ENCODE assay signal across 16 cellular contexts in the genomic region with DNA sequence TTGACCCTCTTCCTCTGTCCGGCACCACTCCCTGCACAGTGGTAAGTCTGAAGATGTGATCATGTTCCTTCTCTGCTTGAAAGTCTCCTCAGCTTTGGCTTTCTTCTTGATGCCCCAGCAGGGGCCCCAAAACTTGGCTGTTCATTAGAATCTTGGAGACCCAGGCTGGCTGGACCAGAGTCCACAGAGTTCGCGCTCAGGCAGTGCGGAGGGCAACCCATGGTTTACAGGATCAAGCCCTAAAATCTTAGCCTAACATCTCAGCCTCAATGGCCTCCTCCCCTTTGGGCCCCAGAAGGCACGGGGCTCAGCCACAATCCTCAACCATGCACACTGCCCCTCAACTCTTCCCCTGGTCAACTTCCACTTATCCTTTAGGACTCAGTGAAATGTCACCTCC.
DNase-seq lines count a peak whose midpoint lies in the region; ATAC-seq, FAIRE-seq and TF ChIP-seq lines count a peak whose summit lies in the region.
"Had no signal": no experiment of that assay in that cellular context is flagged by ENCODE, and none has a peak within 500 bp of the region (broad histone marks: within the 10 kb centered on the region; RNA-seq: fewer than 3 reads in every experiment).

No MANE protein-coding gene starts in this region.

- H3K27me3 ChIP-seq in mammary epithelial cell (ENCODE audit: insufficient read depth, low read length) (no peaks in the 10 kb centered on the region), breast epithelium (peaks cover 0 to 4% of the 10 kb centered on the region in 2 donors)

- H3K36me3 ChIP-seq in mammary epithelial cell (ENCODE audit: insufficient read depth, low read length) (no peaks in the 10 kb centered on the region), breast epithelium (no peaks in the 10 kb centered on the region)

- H2AFZ ChIP-seq in mammary epithelial cell (ENCODE audit: low read depth, low read length) = peak overlapping the region; percentile 30

- peak overlapping the region; percentile 63 for H3K27ac Mint-ChIP-seq in T-helper 1 cell treated with Interleukin-12 subunit alpha and Interleukin-12 subunit beta and Interleukin-4 antibody, amounts not matched to agents 30 μg/mL and 1 μg/mL, for 36 hours
- H3K27ac Mint-ChIP-seq in activated T-helper 2 cell treated with anti-CD3 and anti-CD28 coated beads, Interferon-gamma antibody, Interleukin-2, Interleukin-4, amounts not matched to agents 10 μg/mL and 5 μg/mL and 100 μg/mL, durations not matched to agents 14 hours and 24 hours and 36 hours = peak overlapping the region; percentile 74
- H3K27ac Mint-ChIP-seq in glutamatergic neuron (ENCODE audit: unreplicated experiment) = no peak overlapping the region

- H4K20me1 ChIP-seq in mammary epithelial cell (ENCODE audit: insufficient read depth, low read length) = no peaks in the 10 kb centered on the region

- CTCF ChIA-PET in mammary epithelial cell (lab: Charles Lee; ENCODE audit: low non-redundant PET) = no interaction called here

- dilution Hi-C loops in mammary epithelial cell (cut with HindIII; ENCODE audit: low sequenced_read_pairs) = no loop called here

- no peak overlapping the region for H3K9ac ChIP-seq in mammary epithelial cell (ENCODE audit: insufficient read depth, low read length)

- no peaks in the 10 kb centered on the region for H3K79me2 ChIP-seq in mammary epithelial cell (ENCODE audit: insufficient read depth, low read length)

- no peak overlapping the region for H3K27ac ChIP-seq in mammary epithelial cell (ENCODE audit: insufficient read depth, low read depth, low read length)
- no peak overlapping the region for H3K27ac ChIP-seq in breast epithelium
- H3K27ac ChIP-seq: 22Rv1 had no signal

- H3K9me3 ChIP-seq in mammary epithelial cell (replicated peaks; ENCODE audit: insufficient read depth, low read length) = peaks cover 2% of the 10 kb centered on the region
- H3K9me3 ChIP-seq in breast epithelium = peaks cover 9 to 20% of the 10 kb centered on the region in 2 donors

- H3K36me3 Mint-ChIP-seq in T-helper 1 cell treated with Interleukin-12 subunit alpha and Interleukin-12 subunit beta and Interleukin-4 antibody, amounts not matched to agents 30 μg/mL and 1 μg/mL, for 36 hours (ENCODE audit: low read depth) = peaks cover 8% of the 10 kb centered on the region
- peaks cover 7% of the 10 kb centered on the region for H3K36me3 Mint-ChIP-seq in activated T-helper 2 cell treated with anti-CD3 and anti-CD28 coated beads, Interferon-gamma antibody, Interleukin-2, Interleukin-4, amounts not matched to agents 10 μg/mL and 5 μg/mL and 100 μg/mL, durations not matched to agents 14 hours and 24 hours and 36 hours (ENCODE audit: low read depth)
- no peaks in the 10 kb centered on the region for H3K36me3 Mint-ChIP-seq in glutamatergic neuron (ENCODE audit: unreplicated experiment)
- H3K36me3 Mint-ChIP-seq: CD14-positive monocyte had no signal

- H3K27me3 Mint-ChIP-seq in T-helper 1 cell treated with Interleukin-12 subunit alpha and Interleukin-12 subunit beta and Interleukin-4 antibody, amounts not matched to agents 30 μg/mL and 1 μg/mL, for 36 hours (ENCODE audit: low read depth) = no peaks in the 10 kb centered on the region
- no peaks in the 10 kb centered on the region for H3K27me3 Mint-ChIP-seq in activated T-helper 2 cell treated with anti-CD3 and anti-CD28 coated beads, Interferon-gamma antibody, Interleukin-2, Interleukin-4, amounts not matched to agents 10 μg/mL and 5 μg/mL and 100 μg/mL, durations not matched to agents 14 hours and 24 hours and 36 hours (ENCODE audit: low read depth)
- H3K27me3 Mint-ChIP-seq in glutamatergic neuron (ENCODE audit: unreplicated experiment) = no peaks in the 10 kb centered on the region

- no TSS peak for BruUV-seq in mammary epithelial cell (replicated peaks; lab: Mats Ljungman, UMichigan)

- no peak for TF ChIP-seq POLR2A in breast epithelium (IDR thresholded peaks at IDR 0.05)

- H3K9me3 Mint-ChIP-seq in T-helper 1 cell treated with Interleukin-12 subunit alpha and Interleukin-12 subunit beta and Interleukin-4 antibody, amounts not matched to agents 30 μg/mL and 1 μg/mL, for 36 hours = peaks cover 27% of the 10 kb centered on the region
- peaks cover 28% of the 10 kb centered on the region for H3K9me3 Mint-ChIP-seq in activated T-helper 2 cell treated with anti-CD3 and anti-CD28 coated beads, Interferon-gamma antibody, Interleukin-2, Interleukin-4, amounts not matched to agents 10 μg/mL and 5 μg/mL and 100 μg/mL, durations not matched to agents 14 hours and 24 hours and 36 hours
- H3K9me3 Mint-ChIP-seq in glutamatergic neuron (ENCODE audit: unreplicated experiment) = peaks cover 2% of the 10 kb centered on the region

- peak overlapping the region; percentile 29 for H3K4me3 Mint-ChIP-seq in T-helper 1 cell treated with Interleukin-12 subunit alpha and Interleukin-12 subunit beta and Interleukin-4 antibody, amounts not matched to agents 30 μg/mL and 1 μg/mL, for 36 hours
- H3K4me3 Mint-ChIP-seq in activated T-helper 2 cell treated with anti-CD3 and anti-CD28 coated beads, Interferon-gamma antibody, Interleukin-2, Interleukin-4, amounts not matched to agents 10 μg/mL and 5 μg/mL and 100 μg/mL, durations not matched to agents 14 hours and 24 hours and 36 hours (ENCODE audit: low read depth) = peak overlapping the region; percentile 28
- H3K4me3 Mint-ChIP-seq in glutamatergic neuron (ENCODE audit: unreplicated experiment) = no peak overlapping the region
- H3K4me3 Mint-ChIP-seq: CD14-positive monocyte had no signal

- in situ Hi-C loops in mammary epithelial cell (cut with MboI; ENCODE audit: low sequenced_read_pairs in 2 of 2) = no loop called here

- no peak overlapping the region for H3K4me2 ChIP-seq in mammary epithelial cell (ENCODE audit: insufficient read depth, low read depth, low read length)

- 93% methylated on average over 5 of the region's 5 CpGs for WGBS in mammary epithelial cell (ENCODE audit: low coverage, missing lambda C conversion rate)

- TF ChIP-seq CTCF in mammary epithelial cell (conservative IDR thresholded peaks at IDR 0.05 in 1 of 2, IDR thresholded peaks at IDR 0.05 in 1 of 2; ENCODE audit: extremely low read depth in 1 of 2, insufficient read depth in 1 of 2, low read depth in 1 of 2, low read length in 2 of 2) (no peak), breast epithelium (IDR thresholded peaks at IDR 0.05) (no peak), glutamatergic neuron (IDR thresholded peaks at IDR 0.05; ENCODE audit: partially characterized antibody, unreplicated experiment) (no peak)

- H3K4me3 ChIP-seq in mammary epithelial cell (replicated peaks in 1 of 3; ENCODE audit: insufficient read depth in 1 of 3, low read depth in 2 of 3, low read length in 3 of 3) = no peak overlapping the region
- H3K4me3 ChIP-seq in breast epithelium = no peak overlapping the region

- peaks cover 15% of the 10 kb centered on the region for H3K4me1 Mint-ChIP-seq in T-helper 1 cell treated with Interleukin-12 subunit alpha and Interleukin-12 subunit beta and Interleukin-4 antibody, amounts not matched to agents 30 μg/mL and 1 μg/mL, for 36 hours (ENCODE audit: low read depth)
- peaks cover 28% of the 10 kb centered on the region for H3K4me1 Mint-ChIP-seq in activated T-helper 2 cell treated with anti-CD3 and anti-CD28 coated beads, Interferon-gamma antibody, Interleukin-2, Interleukin-4, amounts not matched to agents 10 μg/mL and 5 μg/mL and 100 μg/mL, durations not matched to agents 14 hours and 24 hours and 36 hours (ENCODE audit: low read depth)
- H3K4me1 Mint-ChIP-seq in glutamatergic neuron (ENCODE audit: low read depth, unreplicated experiment) = no peaks in the 10 kb centered on the region

- peak; percentile 17 for FAIRE-seq in urothelium cell line (lab: Jason Lieb, UNC)

- DNase-seq in T-helper 1 cell (no peak), mammary epithelial cell (no peak), breast epithelium (ENCODE audit: low spot score in 2 of 2) (no peak), urothelium cell line (ENCODE audit: low spot score) (no peak), glutamatergic neuron (no peak)
- DNase-seq in activated T-helper 2 cell treated with anti-CD3 and anti-CD28 coated beads, Interferon-gamma antibody, Interleukin-2, Interleukin-4, amounts not matched to agents 10 μg/mL and 5 μg/mL and 100 μg/mL, durations not matched to agents 14 hours and 24 hours and 36 hours (ENCODE audit: low spot score) = no peak
- DNase-seq: Caco-2, H7, NCI-H1417 treated with DMSO at 0.1 percent for 48 hours, NCI-H2029 treated with DMSO at 0.1 percent for 48 hours, NCI-H510A treated with DMSO at 0.1 percent for 48 hours, RPMI8226 had no signal

- ATAC-seq in GM19023 (IDR thresholded peaks at IDR 0.05; ENCODE audit: unreplicated experiment) = no peak

- intact Hi-C loops in mammary epithelial cell (cut with micrococcal nuclease) (no loop called here), breast epithelium (cut with DNase I; ENCODE audit: low total_unique reads) (no loop called here)
- intact Hi-C loops in activated T-helper 2 cell treated with anti-CD3 and anti-CD28 coated beads, Interferon-gamma antibody, Interleukin-2, Interleukin-4, amounts not matched to agents 10 μg/mL and 5 μg/mL and 100 μg/mL, durations not matched to agents 14 hours and 24 hours and 36 hours (cut with micrococcal nuclease) = loop anchor here (2.0 kb wide), 1 partner anchor 49 kb away; no protein-coding TSS in a partner anchor

- H3K4me1 ChIP-seq in mammary epithelial cell (ENCODE audit: insufficient read depth, low read length) (peaks cover 6% of the 10 kb centered on the region), breast epithelium (no peaks in the 10 kb centered on the region)
- H3K4me1 ChIP-seq: Caco-2 had no signal
